8 cellular contexts compared by ENCODE assay signal in the genomic region with DNA sequence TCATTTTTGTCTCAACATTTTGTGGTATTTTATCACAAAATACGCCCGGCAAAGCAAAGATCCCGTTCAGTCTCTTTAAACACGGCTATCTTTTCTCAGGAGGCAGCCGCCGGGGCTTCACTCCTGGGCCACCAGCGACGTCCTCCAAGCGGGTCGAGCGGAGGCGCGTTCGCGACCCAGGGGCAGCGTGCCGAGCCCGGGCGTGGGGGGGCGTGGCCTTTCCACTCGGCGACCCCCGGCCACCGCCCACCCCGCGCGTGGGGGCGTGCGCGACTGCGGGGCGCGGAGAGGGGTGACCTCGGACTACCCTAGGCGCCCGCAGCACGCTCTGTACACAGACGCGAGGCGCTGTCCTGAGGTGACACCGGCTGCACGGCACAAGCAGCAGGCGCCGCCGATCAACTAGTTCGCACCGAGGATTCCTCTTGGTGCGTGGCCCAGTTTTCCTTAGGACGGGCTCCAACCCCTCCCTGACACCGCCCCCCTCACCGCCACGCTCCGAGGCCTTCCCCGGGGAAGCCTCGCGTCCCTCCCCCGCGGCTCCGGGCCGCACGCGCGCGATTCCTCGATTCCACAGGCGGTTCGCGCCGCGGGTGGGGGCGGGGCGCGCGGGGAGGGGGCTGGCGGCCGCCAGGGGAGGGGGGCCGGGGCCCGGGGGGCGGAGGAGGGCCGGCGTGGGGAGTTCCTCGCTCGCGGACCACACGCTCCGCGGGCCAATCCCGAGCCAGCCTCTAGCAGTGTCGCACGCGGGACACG. TPM values are rescaled to one million over a fixed set of nuclear protein-coding genes. Genes with fewer than 3 reads are reported as not detected.
DNase-seq lines count a peak whose midpoint lies in the region; ATAC-seq and TF ChIP-seq lines count a peak whose summit lies in the region.

No MANE protein-coding gene starts in this region.

- peaks cover 34% of the 10 kb centered on the region for H3K4me1 ChIP-seq in CD4-positive, CD25-positive, alpha-beta regulatory T cell (ENCODE audit: control insufficient read depth, insufficient read depth, low read length, poor library complexity, severe bottlenecking)
- H3K4me1 ChIP-seq in SJSA1 (replicated peaks) (peaks cover 26% of the 10 kb centered on the region), psoas muscle (peaks cover 9% of the 10 kb centered on the region)

- no peaks in the 10 kb centered on the region for H3K36me3 ChIP-seq in CD4-positive, CD25-positive, alpha-beta regulatory T cell (ENCODE audit: control insufficient read depth, insufficient read depth, low read length)
- H3K36me3 ChIP-seq in SJSA1 (peaks cover 3% of the 10 kb centered on the region; the same call in 1 of the 2 replicates), psoas muscle (ENCODE audit: insufficient read depth in 1 of 2, low read depth in 1 of 2) (no peaks in the 10 kb centered on the region)

- H3K36me3 Mint-ChIP-seq in CD4-positive, CD25-positive, alpha-beta regulatory T cell = peaks cover 3% of the 10 kb centered on the region

- H3K9me3 ChIP-seq in CD4-positive, CD25-positive, alpha-beta regulatory T cell (ENCODE audit: control insufficient read depth in 2 of 2, low read length in 2 of 2) = no peaks in the 10 kb centered on the region
- H3K9me3 ChIP-seq in SJSA1 (replicated peaks) (0 out of 2 replicates have a peak, but pooled peaks cover 3% of the 10 kb centered on the region), psoas muscle (no peaks in the 10 kb centered on the region)

- H3K27me3 ChIP-seq in CD4-positive, CD25-positive, alpha-beta regulatory T cell (ENCODE audit: control insufficient read depth, insufficient read depth, low read length) = no peaks in the 10 kb centered on the region
- no peaks in the 10 kb centered on the region for H3K27me3 ChIP-seq in SJSA1 (replicated peaks)
- no peaks in the 10 kb centered on the region for H3K27me3 ChIP-seq in psoas muscle (ENCODE audit: insufficient read depth in 3 of 3, low read length in 2 of 3)

- H3K4me3 ChIP-seq in CD4-positive, CD25-positive, alpha-beta regulatory T cell (ENCODE audit: low read depth, low read length) = peak overlapping the region; percentile 99
- H3K4me3 ChIP-seq in SJSA1 = peak overlapping the region; percentile 81
- peak overlapping the region; percentile 88 for H3K4me3 ChIP-seq in psoas muscle

- WGBS in psoas muscle, 3 donors = 0 to 1% (median 1%) methylated on average over 63 to 92 of the region's 92 CpGs

- peaks cover 0 to 35% (median 26%) of the 10 kb centered on the region in 4 donors for H3K4me1 Mint-ChIP-seq in CD4-positive, CD25-positive, alpha-beta regulatory T cell

- peak overlapping the region; percentile 87 for H3K27ac ChIP-seq in CD4-positive, CD25-positive, alpha-beta regulatory T cell (ENCODE audit: insufficient read depth, low read length, poor library complexity, severe bottlenecking)
- peak overlapping the region; percentile 29; the same call in 1 of the 2 replicates for H3K27ac ChIP-seq in SJSA1
- peak overlapping the region; percentile 98 for H3K27ac ChIP-seq in psoas muscle

- H3K4me3 Mint-ChIP-seq in CD4-positive, CD25-positive, alpha-beta regulatory T cell = peak overlapping the region; percentile 95 to 100 (median 98)

- no peak for TF ChIP-seq CTCF in psoas muscle (IDR thresholded peaks at IDR 0.05)

- peak; percentile 11 to 17 for ATAC-seq in CD4-positive, CD25-positive, alpha-beta regulatory T cell (ENCODE audit: low read depth in 2 of 2)
- ATAC-seq in GM19397 (IDR thresholded peaks at IDR 0.05; ENCODE audit: unreplicated experiment) = peak; percentile 18
- peak; percentile 60 for ATAC-seq in left ventricle myocardium superior
- peak; percentile 61 to 69 (median 68) for ATAC-seq in psoas muscle

- peak in 2 of 3 donors; percentile 72 to 74 for DNase-seq in CD4-positive, CD25-positive, alpha-beta regulatory T cell
- peak in 61 of 76 experiments; percentile 31 to 81 (median 68) for DNase-seq in HUDEP-2 (lab: John Stamatoyannopoulos, UW; ENCODE audit: unreplicated experiment in 76 of 76)
- peak; percentile 64 to 67 for DNase-seq in SJSA1 (ENCODE audit: low read depth in 1 of 2, low spot score in 2 of 2)
- peak in 33 of 56 donors; percentile 23 to 92 (median 75) for DNase-seq in amygdala (lab: John Stamatoyannopoulos, UW)
- DNase-seq in left ventricle myocardium superior = peak; percentile 92
- peak; percentile 87 to 96 for DNase-seq in psoas muscle
- DNase-seq in T-helper 9 cell = no peak

- intact Hi-C loops in left ventricle myocardium superior (cut with micrococcal nuclease) (no loop called here), psoas muscle (cut with DNase I) (loop anchor here (2.0 to 10.0 kb wide), 6 partner anchors 143 to 1030 kb away; no protein-coding TSS in a partner anchor)

- peak overlapping the region in 2 of 3 donors; percentile 94 to 98 for H3K27ac Mint-ChIP-seq in CD4-positive, CD25-positive, alpha-beta regulatory T cell

- H3K9me3 Mint-ChIP-seq in CD4-positive, CD25-positive, alpha-beta regulatory T cell = no peaks in the 10 kb centered on the region

- H3K27me3 Mint-ChIP-seq in CD4-positive, CD25-positive, alpha-beta regulatory T cell = peaks cover 42% of the 10 kb centered on the region

RNA-seq across cellular contexts. Expression of gene JARID2, which starts 1.1 kb away (rescaled TPM):
- total RNA-seq in CD4-positive, CD25-positive, alpha-beta regulatory T cell = 26.1 TPM
- 1 to 10 TPM; 4.1 to 7.0 (median 5.2) TPM for polyA plus RNA-seq in CD4-positive, CD25-positive, alpha-beta regulatory T cell
- total RNA-seq in SJSA1 (2014; rRNA removed; shearing (Covaris generic)) = 5.1 and 7.0 TPM in 2 replicates
- total RNA-seq in left ventricle myocardium superior = 10.2 TPM
- total RNA-seq in psoas muscle = 10 to 100 TPM in 1 of 4 donors, 1 to 10 TPM in 3; 2.8 to 16.1 (median 7.2) TPM
- polyA plus RNA-seq in psoas muscle = 1 to 10 TPM; 1.1 to 4.9 (median 4.9) TPM

Comparison
In these comparisons a context has a peak if more than half of its experiments do, and no peak if none do; other contexts are left out.
1. ATAC-seq: peak in every context shown above with its lines; median percentile 68 in psoas muscle; 60 in left ventricle myocardium superior; 18 in GM19397; 14 in CD4-positive, CD25-positive, alpha-beta regulatory T cell.
2. H3K27ac ChIP-seq: peak in every context shown above with its lines; median percentile 98 in psoas muscle; 87 in CD4-positive, CD25-positive, alpha-beta regulatory T cell; 29 in SJSA1.